ENCODE assay signal across 1 cellular context in genomic region chr10:24724381-24725228, GRCh38.
A peak's percentile ranks its signal among the peaks of the same experiment; 100 is the strongest.
TF ChIP-seq lines count a peak whose summit lies in the region.

No MANE protein-coding gene starts in this region.

TF ChIP-seq in HepG2, 621 proteins besides CTCF, POLR2A, EP300 and RAD21 (continued from another document and continues in another):
- TF ChIP-seq, protein P1, sequence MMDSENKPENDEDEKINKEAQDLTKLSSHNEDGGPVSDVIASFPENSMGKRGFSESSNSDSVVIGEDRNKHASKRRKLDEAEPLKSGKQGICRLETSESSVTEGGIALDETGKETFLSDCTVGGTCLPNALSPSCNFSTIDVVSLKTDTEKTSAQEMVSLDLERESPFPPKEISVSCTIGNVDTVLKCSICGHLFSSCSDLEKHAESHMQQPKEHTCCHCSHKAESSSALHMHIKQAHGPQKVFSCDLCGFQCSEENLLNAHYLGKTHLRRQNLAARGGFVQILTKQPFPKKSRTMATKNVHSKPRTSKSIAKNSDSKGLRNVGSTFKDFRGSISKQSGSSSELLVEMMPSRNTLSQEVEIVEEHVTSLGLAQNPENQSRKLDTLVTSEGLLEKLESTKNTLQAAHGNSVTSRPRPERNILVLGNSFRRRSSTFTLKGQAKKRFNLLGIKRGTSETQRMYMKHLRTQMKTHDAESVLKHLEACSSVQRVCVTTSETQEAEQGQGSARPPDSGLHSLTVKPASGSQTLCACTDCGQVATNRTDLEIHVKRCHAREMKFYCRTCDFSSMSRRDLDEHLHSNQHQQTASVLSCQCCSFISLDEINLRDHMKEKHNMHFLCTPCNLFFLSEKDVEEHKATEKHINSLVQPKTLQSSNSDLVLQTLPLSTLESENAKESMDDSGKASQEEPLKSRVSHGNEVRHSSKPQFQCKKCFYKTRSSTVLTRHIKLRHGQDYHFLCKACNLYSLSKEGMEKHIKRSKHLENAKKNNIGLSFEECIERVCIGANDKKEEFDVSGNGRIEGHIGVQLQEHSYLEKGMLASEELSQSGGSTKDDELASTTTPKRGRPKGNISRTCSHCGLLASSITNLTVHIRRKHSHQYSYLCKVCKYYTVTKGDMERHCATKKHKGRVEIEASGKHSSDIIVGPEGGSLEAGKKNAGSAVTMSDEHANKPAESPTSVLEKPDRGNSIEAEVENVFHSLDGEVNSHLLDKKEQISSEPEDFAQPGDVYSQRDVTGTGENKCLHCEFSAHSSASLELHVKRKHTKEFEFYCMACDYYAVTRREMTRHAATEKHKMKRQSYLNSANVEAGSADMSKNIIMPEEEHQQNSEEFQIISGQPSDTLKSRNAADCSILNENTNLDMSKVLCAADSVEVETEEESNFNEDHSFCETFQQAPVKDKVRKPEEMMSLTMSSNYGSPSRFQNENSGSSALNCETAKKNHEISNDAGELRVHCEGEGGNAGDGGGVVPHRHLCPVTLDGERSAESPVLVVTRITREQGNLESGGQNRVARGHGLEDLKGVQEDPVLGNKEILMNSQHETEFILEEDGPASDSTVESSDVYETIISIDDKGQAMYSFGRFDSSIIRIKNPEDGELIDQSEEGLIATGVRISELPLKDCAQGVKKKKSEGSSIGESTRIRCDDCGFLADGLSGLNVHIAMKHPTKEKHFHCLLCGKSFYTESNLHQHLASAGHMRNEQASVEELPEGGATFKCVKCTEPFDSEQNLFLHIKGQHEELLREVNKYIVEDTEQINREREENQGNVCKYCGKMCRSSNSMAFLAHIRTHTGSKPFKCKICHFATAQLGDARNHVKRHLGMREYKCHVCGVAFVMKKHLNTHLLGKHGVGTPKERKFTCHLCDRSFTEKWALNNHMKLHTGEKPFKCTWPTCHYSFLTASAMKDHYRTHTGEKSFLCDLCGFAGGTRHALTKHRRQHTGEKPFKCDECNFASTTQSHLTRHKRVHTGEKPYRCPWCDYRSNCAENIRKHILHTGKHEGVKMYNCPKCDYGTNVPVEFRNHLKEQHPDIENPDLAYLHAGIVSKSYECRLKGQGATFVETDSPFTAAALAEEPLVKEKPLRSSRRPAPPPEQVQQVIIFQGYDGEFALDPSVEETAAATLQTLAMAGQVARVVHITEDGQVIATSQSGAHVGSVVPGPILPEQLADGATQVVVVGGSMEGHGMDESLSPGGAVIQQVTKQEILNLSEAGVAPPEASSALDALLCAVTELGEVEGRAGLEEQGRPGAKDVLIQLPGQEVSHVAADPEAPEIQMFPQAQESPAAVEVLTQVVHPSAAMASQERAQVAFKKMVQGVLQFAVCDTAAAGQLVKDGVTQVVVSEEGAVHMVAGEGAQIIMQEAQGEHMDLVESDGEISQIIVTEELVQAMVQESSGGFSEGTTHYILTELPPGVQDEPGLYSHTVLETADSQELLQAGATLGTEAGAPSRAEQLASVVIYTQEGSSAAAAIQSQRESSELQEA (CRISPR knock-in tag; IDR thresholded peaks at IDR 0.05; ENCODE audit: not compliant biosample characterization) = no peak
- TF ChIP-seq ZNF607 (CRISPR knock-in tag; IDR thresholded peaks at IDR 0.05; ENCODE audit: borderline replicate concordance) (no peak), RARA (CRISPR knock-in tag; IDR thresholded peaks at IDR 0.05) (no peak), GTF2F1 (IDR thresholded peaks at IDR 0.05; ENCODE audit: low read length) (peak; percentile 69; the same call in 1 of the 2 replicates), SIN3A (IDR thresholded peaks at IDR 0.05; ENCODE audit: borderline replicate concordance, low read depth, low read length) (peak; percentile 69; the same call in 1 of the 2 replicates), TRIM24 (CRISPR knock-in tag; IDR thresholded peaks at IDR 0.05) (no peak), ZNF839 (CRISPR knock-in tag; IDR thresholded peaks at IDR 0.05; ENCODE audit: borderline replicate concordance) (no peak), YEATS2 (CRISPR knock-in tag; IDR thresholded peaks at IDR 0.05; ENCODE audit: borderline replicate concordance) (no peak), IRX3 (CRISPR knock-in tag; IDR thresholded peaks at IDR 0.05; ENCODE audit: borderline replicate concordance, low read depth) (no peak), SRSF1 (optimal IDR thresholded peaks at IDR 0.05; ENCODE audit: low read depth, low read length) (no peak), ZNF646 (CRISPR knock-in tag; IDR thresholded peaks at IDR 0.05) (no peak), ZGPAT (CRISPR knock-in tag; IDR thresholded peaks at IDR 0.05) (peak; percentile 23; the same call in 1 of the 2 replicates), CERS6 (CRISPR knock-in tag; IDR thresholded peaks at IDR 0.05) (no peak), ZNF263 (CRISPR knock-in tag; IDR thresholded peaks at IDR 0.05) (peak; percentile 76), FOSL2 (CRISPR knock-in tag; IDR thresholded peaks at IDR 0.05) (no peak), HOXD1 (CRISPR knock-in tag; IDR thresholded peaks at IDR 0.05) (peak; percentile 36; the same call in 1 of the 2 replicates), ZNF432 (CRISPR knock-in tag; IDR thresholded peaks at IDR 0.05; ENCODE audit: borderline replicate concordance) (no peak), ZBTB33 (CRISPR knock-in tag; IDR thresholded peaks at IDR 0.05) (no peak), ZNF788 (CRISPR knock-in tag; IDR thresholded peaks at IDR 0.05; ENCODE audit: borderline replicate concordance) (0 out of 2 replicates have a peak, but pooled peaks have one; percentile 16), ATAD3A (CRISPR knock-in tag; IDR thresholded peaks at IDR 0.05) (no peak), ARHGAP35 (CRISPR knock-in tag; IDR thresholded peaks at IDR 0.05; ENCODE audit: borderline replicate concordance) (no peak), RBM39 (IDR thresholded peaks at IDR 0.05; ENCODE audit: low read depth, low read length, poor library complexity, severe bottlenecking) (no peak), TOPORS (CRISPR knock-in tag; IDR thresholded peaks at IDR 0.05) (no peak), POLR2AphosphoS2 (IDR thresholded peaks at IDR 0.05; ENCODE audit: low read depth, low read length) (no peak), SKI (IDR thresholded peaks at IDR 0.05; ENCODE audit: partially characterized antibody) (no peak), ZBTB20 (CRISPR knock-in tag; IDR thresholded peaks at IDR 0.05; ENCODE audit: borderline replicate concordance, low read depth) (no peak; the same call in 1 of the 2 replicates), ZNF207 (IDR thresholded peaks at IDR 0.05; ENCODE audit: borderline replicate concordance) (no peak), NRL (CRISPR knock-in tag; IDR thresholded peaks at IDR 0.05; ENCODE audit: borderline replicate concordance) (no peak)
- TF ChIP-seq, protein P2, sequence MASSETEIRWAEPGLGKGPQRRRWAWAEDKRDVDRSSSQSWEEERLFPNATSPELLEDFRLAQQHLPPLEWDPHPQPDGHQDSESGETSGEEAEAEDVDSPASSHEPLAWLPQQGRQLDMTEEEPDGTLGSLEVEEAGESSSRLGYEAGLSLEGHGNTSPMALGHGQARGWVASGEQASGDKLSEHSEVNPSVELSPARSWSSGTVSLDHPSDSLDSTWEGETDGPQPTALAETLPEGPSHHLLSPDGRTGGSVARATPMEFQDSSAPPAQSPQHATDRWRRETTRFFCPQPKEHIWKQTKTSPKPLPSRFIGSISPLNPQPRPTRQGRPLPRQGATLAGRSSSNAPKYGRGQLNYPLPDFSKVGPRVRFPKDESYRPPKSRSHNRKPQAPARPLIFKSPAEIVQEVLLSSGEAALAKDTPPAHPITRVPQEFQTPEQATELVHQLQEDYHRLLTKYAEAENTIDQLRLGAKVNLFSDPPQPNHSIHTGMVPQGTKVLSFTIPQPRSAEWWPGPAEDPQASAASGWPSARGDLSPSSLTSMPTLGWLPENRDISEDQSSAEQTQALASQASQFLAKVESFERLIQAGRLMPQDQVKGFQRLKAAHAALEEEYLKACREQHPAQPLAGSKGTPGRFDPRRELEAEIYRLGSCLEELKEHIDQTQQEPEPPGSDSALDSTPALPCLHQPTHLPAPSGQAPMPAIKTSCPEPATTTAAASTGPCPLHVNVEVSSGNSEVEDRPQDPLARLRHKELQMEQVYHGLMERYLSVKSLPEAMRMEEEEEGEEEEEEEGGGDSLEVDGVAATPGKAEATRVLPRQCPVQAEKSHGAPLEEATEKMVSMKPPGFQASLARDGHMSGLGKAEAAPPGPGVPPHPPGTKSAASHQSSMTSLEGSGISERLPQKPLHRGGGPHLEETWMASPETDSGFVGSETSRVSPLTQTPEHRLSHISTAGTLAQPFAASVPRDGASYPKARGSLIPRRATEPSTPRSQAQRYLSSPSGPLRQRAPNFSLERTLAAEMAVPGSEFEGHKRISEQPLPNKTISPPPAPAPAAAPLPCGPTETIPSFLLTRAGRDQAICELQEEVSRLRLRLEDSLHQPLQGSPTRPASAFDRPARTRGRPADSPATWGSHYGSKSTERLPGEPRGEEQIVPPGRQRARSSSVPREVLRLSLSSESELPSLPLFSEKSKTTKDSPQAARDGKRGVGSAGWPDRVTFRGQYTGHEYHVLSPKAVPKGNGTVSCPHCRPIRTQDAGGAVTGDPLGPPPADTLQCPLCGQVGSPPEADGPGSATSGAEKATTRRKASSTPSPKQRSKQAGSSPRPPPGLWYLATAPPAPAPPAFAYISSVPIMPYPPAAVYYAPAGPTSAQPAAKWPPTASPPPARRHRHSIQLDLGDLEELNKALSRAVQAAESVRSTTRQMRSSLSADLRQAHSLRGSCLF (CRISPR knock-in tag; IDR thresholded peaks at IDR 0.05; ENCODE audit: borderline replicate concordance) = no peak
- TF ChIP-seq, protein P3, sequence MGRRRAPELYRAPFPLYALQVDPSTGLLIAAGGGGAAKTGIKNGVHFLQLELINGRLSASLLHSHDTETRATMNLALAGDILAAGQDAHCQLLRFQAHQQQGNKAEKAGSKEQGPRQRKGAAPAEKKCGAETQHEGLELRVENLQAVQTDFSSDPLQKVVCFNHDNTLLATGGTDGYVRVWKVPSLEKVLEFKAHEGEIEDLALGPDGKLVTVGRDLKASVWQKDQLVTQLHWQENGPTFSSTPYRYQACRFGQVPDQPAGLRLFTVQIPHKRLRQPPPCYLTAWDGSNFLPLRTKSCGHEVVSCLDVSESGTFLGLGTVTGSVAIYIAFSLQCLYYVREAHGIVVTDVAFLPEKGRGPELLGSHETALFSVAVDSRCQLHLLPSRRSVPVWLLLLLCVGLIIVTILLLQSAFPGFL (CRISPR knock-in tag; IDR thresholded peaks at IDR 0.05) = no peak
